8 cellular contexts compared by ENCODE assay signal in the genomic region with DNA sequence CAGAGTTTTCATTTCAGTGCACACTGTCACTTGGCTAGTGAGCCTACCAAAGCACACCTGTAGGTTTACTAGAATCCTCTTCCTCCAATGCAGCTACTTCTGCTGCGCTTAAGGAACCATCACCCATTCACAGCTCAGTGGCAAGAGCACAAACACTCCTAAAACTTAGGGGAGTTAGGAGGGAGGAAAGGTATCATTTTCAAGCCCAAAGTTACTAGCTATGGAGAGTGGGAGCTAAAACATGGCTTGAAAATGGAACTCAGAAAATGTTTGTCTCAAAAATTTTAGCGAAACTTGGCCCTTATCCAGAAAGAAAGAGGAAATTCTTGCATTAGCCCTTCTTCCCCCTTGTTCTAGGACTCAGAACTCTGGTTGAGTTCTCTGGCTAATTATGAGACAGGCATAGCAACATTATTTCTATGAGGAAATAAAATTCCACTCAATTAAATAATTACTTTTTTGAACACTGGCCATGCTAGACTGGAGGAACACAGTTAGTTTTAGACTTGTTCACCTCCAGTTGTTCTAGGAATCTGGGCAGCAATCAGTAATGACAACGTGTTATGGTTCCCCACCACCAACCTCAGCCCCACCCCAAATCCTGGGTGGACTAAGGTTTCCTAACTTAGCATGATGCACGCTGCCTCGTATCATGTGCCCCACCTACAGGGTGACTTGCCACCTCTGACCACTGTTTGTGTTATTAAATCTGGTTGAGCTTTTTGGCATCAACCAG. TPM values are rescaled to one million over a fixed set of nuclear protein-coding genes. Genes with fewer than 3 reads are reported as not detected.
DNase-seq lines count a peak whose midpoint lies in the region; ATAC-seq lines count a peak whose summit lies in the region.

No MANE protein-coding gene starts in this region.

- peaks cover 61 to 95% (median 70%) of the 10 kb centered on the region in 4 donors for H3K4me1 Mint-ChIP-seq in CD4-positive, alpha-beta memory T cell

- peak overlapping the region; percentile 89 to 96 (median 93) for H3K27ac Mint-ChIP-seq in CD4-positive, alpha-beta memory T cell

- H3K27me3 ChIP-seq in CD4-positive, alpha-beta memory T cell (ENCODE audit: insufficient read depth, low read length): no peaks in the 10 kb centered on the region
- H3K27me3 ChIP-seq in adipocyte (replicated peaks; ENCODE audit: control insufficient read depth, insufficient read depth, low read length) (no peaks in the 10 kb centered on the region), muscle layer of colon (ENCODE audit: control insufficient read depth in 1 of 2, insufficient read depth in 2 of 2, low read length in 2 of 2) (no peaks in the 10 kb centered on the region)

- H3K9ac ChIP-seq in adipocyte (ENCODE audit: low read length): peak overlapping the region; percentile 39
- H3K9ac ChIP-seq in muscle layer of colon (ENCODE audit: low read length): no peak overlapping the region

- peaks cover 90% of the 10 kb centered on the region for H3K4me1 ChIP-seq in CD4-positive, alpha-beta memory T cell (ENCODE audit: insufficient read depth, low read length)
- peaks cover 70% of the 10 kb centered on the region for H3K4me1 ChIP-seq in adipocyte (ENCODE audit: control insufficient read depth, insufficient read depth, low read length)
- H3K4me1 ChIP-seq in muscle layer of colon (ENCODE audit: insufficient read depth, low read length): peaks cover 69% of the 10 kb centered on the region

- H3K36me3 Mint-ChIP-seq in CD4-positive, alpha-beta memory T cell: peaks cover 18 to 36% of the 10 kb centered on the region in 2 donors

- peak overlapping the region; percentile 84 to 96 (median 92) for H3K4me3 Mint-ChIP-seq in CD4-positive, alpha-beta memory T cell

- no peaks in the 10 kb centered on the region for H3K9me3 ChIP-seq in CD4-positive, alpha-beta memory T cell (ENCODE audit: control insufficient read depth in 1 of 2, low read length in 2 of 2)
- no peaks in the 10 kb centered on the region for H3K9me3 ChIP-seq in adipocyte (ENCODE audit: control insufficient read depth, low read length)
- no peaks in the 10 kb centered on the region for H3K9me3 ChIP-seq in muscle layer of colon (ENCODE audit: low read length)

- intact Hi-C loops in CD4-positive, alpha-beta memory T cell (cut with micrococcal nuclease): loop anchor here (2.0 kb wide), 1 partner anchor 19 kb away; no protein-coding TSS in a partner anchor

- no peaks in the 10 kb centered on the region for H3K9me3 Mint-ChIP-seq in CD4-positive, alpha-beta memory T cell

- DNase-seq in CD4-positive, alpha-beta memory T cell: peak in 2 of 5 donors; percentile 33 to 51
- DNase-seq in adipocyte (ENCODE audit: low read depth) (peak; percentile 57), NCI-H748 treated with DMSO at 0.1 percent for 48 hours (lab: John Stamatoyannopoulos, UW) (no peak), NCI-H1417 (lab: John Stamatoyannopoulos, UW) (no peak)
- DNase-seq in effector CD4-positive, alpha-beta T cell: no peak

- H3K27ac ChIP-seq in CD4-positive, alpha-beta memory T cell (ENCODE audit: low read depth, low read length): peak overlapping the region; percentile 78
- H3K27ac ChIP-seq in muscle layer of colon (ENCODE audit: low read depth, low read length): peak overlapping the region; percentile 14

- CTCF ChIA-PET in CD4-positive, alpha-beta memory T cell (lab: Charles Lee; ENCODE audit: partially characterized antibody): interaction anchor here (0.7 to 5.6 kb wide), 16 partner anchors 9 to 280 kb away, joined by 3 to 81 read pairs (median 6); no protein-coding TSS in a partner anchor

- peak overlapping the region; percentile 59 to 66 for H3K4me3 ChIP-seq in CD4-positive, alpha-beta memory T cell (ENCODE audit: low read length in 2 of 2)
- H3K4me3 ChIP-seq in adipocyte (ENCODE audit: low read length) (peak overlapping the region; percentile 28), muscle layer of colon (ENCODE audit: low read depth in 1 of 2, low read length in 2 of 2) (no peak overlapping the region)

- POLR2A ChIA-PET in CD4-positive, alpha-beta memory T cell (lab: Charles Lee; ENCODE audit: partially characterized antibody): interaction anchor here (0.6 to 34.6 kb wide), 16 partner anchors 18 to 391 kb away, joined by 3 to 1352 read pairs (median 3); partner anchors contain the start of genes LPIN2 and MYL12A

- H3K36me3 ChIP-seq in CD4-positive, alpha-beta memory T cell (ENCODE audit: insufficient read depth, low read length): no peaks in the 10 kb centered on the region
- H3K36me3 ChIP-seq in adipocyte (ENCODE audit: control insufficient read depth, insufficient read depth, low read length, severe bottlenecking): no peaks in the 10 kb centered on the region
- no peaks in the 10 kb centered on the region for H3K36me3 ChIP-seq in muscle layer of colon (ENCODE audit: insufficient read depth, low read length)

- ATAC-seq in HG03095 (IDR thresholded peaks at IDR 0.05; ENCODE audit: unreplicated experiment) (peak; percentile 37), GM21367 (IDR thresholded peaks at IDR 0.05; ENCODE audit: unreplicated experiment) (no peak)

- no peaks in the 10 kb centered on the region for H3K27me3 Mint-ChIP-seq in CD4-positive, alpha-beta memory T cell

RNA-seq across cellular contexts. Expression of gene LPIN2, which starts 32.9 kb away (rescaled TPM):
- 100 to 1,000 TPM in 1 of 2 experiments, 10 to 100 TPM in 1; 95.4 to 103 TPM for total RNA-seq in CD4-positive, alpha-beta memory T cell
- 10 to 100 TPM; 53.6 to 96.5 TPM for polyA plus RNA-seq in CD4-positive, alpha-beta memory T cell

Comparison
In these comparisons a context has a peak if more than half of its experiments do, and no peak if none do; other contexts are left out.
1. H3K4me3 ChIP-seq: peak in CD4-positive, alpha-beta memory T cell (2 of 2) and adipocyte (single experiment); none in muscle layer of colon (0 of 2).